ENCODE assay signal across 8 cellular contexts in the genomic region with DNA sequence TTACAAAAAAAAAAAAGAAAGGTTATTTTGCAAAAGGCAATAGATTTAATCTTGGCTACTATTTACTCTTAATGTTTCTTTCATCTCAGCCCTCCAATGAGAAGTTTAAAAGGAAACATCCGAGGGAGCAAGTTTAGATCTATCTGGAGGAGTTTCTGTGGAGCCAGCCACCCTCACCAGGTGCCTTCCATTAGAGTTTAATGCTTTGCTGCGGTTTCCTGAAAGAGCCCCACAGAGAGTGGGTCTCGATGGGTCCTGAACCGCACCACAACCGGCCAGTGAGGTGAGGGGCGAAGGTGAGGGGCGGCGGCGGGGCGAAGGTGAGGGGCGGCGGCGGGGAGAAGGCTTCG. TPM values are rescaled to one million over a fixed set of nuclear protein-coding genes. Genes with fewer than 3 reads are reported as not detected.
DNase-seq lines count a peak whose midpoint lies in the region; FAIRE-seq and TF ChIP-seq lines count a peak whose summit lies in the region.

No MANE protein-coding gene starts in this region.

- H3K27ac Mint-ChIP-seq in activated CD4-positive, alpha-beta T cell treated with anti-CD3 and anti-CD28 coated beads, Interleukin-2, amount 10 ng/mL, durations not matched to agents 7 days and 5 days: peak overlapping the region; percentile 93

- CTCF ChIA-PET in activated CD4-positive, alpha-beta T cell treated with anti-CD3 and anti-CD28 coated beads, Interleukin-2, amount 10 ng/mL, durations not matched to agents 7 days and 5 days (lab: Charles Lee): no interaction called here

- DNase-seq in activated CD4-positive, alpha-beta T cell treated with anti-CD3 and anti-CD28 coated beads, Interleukin-2, amount 10 ng/mL, durations not matched to agents 7 days and 5 days: peak; percentile 16
- no peak for DNase-seq in activated CD4-positive, alpha-beta T cell treated with anti-CD3 and anti-CD28 coated beads, Interleukin-2, amount 50 U/mL, for 4 hours
- DNase-seq in astrocyte of the spinal cord (ENCODE audit: low read depth, low spot score): peak; percentile 6
- no peak for DNase-seq in keratinocyte (ENCODE audit: low read depth, low spot score)
- DNase-seq in NK-92 (lab: John Stamatoyannopoulos, UW; ENCODE audit: unreplicated experiment): no peak
- no peak for DNase-seq in posterior cingulate gyrus

- H3K4me1 Mint-ChIP-seq in activated CD4-positive, alpha-beta T cell treated with anti-CD3 and anti-CD28 coated beads, Interleukin-2, amount 10 ng/mL, durations not matched to agents 7 days and 5 days: peaks cover 12% of the 10 kb centered on the region

- no peaks in the 10 kb centered on the region for H3K9me3 Mint-ChIP-seq in activated CD4-positive, alpha-beta T cell treated with anti-CD3 and anti-CD28 coated beads, Interleukin-2, amount 10 ng/mL, durations not matched to agents 7 days and 5 days

- H2AFZ ChIP-seq in keratinocyte (ENCODE audit: control insufficient read depth, low read length): peak overlapping the region; percentile 88

- H3K4me3 ChIP-seq in HUES6 (ENCODE audit: low read depth, low read length) (peak overlapping the region; percentile 86), astrocyte of the spinal cord (ENCODE audit: low read depth, low read length) (peak overlapping the region; percentile 67), keratinocyte (ENCODE audit: control insufficient read depth in 2 of 3, extremely low read depth in 1 of 3, insufficient read depth in 2 of 3, low read depth in 1 of 3, low read length in 3 of 3) (peak overlapping the region; percentile 64 to 83 (median 75)), subcutaneous abdominal adipose tissue (ENCODE audit: low read depth in 1 of 5, low read length in 5 of 5) (peak overlapping the region; percentile 68 to 88 (median 83))

- dilution Hi-C loops in keratinocyte (cut with MboI; ENCODE audit: extremely low pct_ligation_motif_present, low sequenced_read_pairs): no loop called here

- H3K79me2 ChIP-seq in keratinocyte (ENCODE audit: control insufficient read depth, insufficient read depth, low read length): no peaks in the 10 kb centered on the region

- POLR2A ChIA-PET in activated CD4-positive, alpha-beta T cell treated with anti-CD3 and anti-CD28 coated beads, Interleukin-2, amount 10 ng/mL, durations not matched to agents 7 days and 5 days (lab: Charles Lee): no interaction called here

- H3K27ac ChIP-seq in HUES6 (ENCODE audit: low read depth, low read length): no peak overlapping the region
- H3K27ac ChIP-seq in keratinocyte (ENCODE audit: control insufficient read depth, insufficient read depth, low read length): peak overlapping the region; percentile 52
- peak overlapping the region; percentile 82 for H3K27ac ChIP-seq in subcutaneous abdominal adipose tissue (ENCODE audit: low read depth, low read length)

- intact Hi-C loops in posterior cingulate gyrus (cut with DNase I): loop anchor here (10.0 kb wide), 1 partner anchor 688 kb away; a partner anchor contains a TSS

- H3K4me2 ChIP-seq in keratinocyte (ENCODE audit: control insufficient read depth, extremely low read depth, insufficient read depth, low read depth, low read length): peak overlapping the region; percentile 63

- FAIRE-seq in keratinocyte (lab: Jason Lieb, UNC): no peak

- no peaks in the 10 kb centered on the region for H3K27me3 Mint-ChIP-seq in activated CD4-positive, alpha-beta T cell treated with anti-CD3 and anti-CD28 coated beads, Interleukin-2, amount 10 ng/mL, durations not matched to agents 7 days and 5 days

- H3K9me1 ChIP-seq in keratinocyte (ENCODE audit: control insufficient read depth, extremely low read depth, insufficient read depth, low read length): no peaks in the 10 kb centered on the region

- H3K4me1 ChIP-seq in HUES6 (ENCODE audit: control insufficient read depth, insufficient read depth, low read length): peaks cover 14% of the 10 kb centered on the region
- H3K4me1 ChIP-seq in keratinocyte (ENCODE audit: control insufficient read depth, extremely low read depth, insufficient read depth, low read length): peaks cover 7% of the 10 kb centered on the region
- peaks cover 0 to 19% (median 14%) of the 10 kb centered on the region in 5 donors for H3K4me1 ChIP-seq in subcutaneous abdominal adipose tissue (ENCODE audit: control insufficient read depth in 5 of 5, insufficient read depth in 5 of 5, low read length in 5 of 5)

- H3K9ac ChIP-seq in HUES6 (ENCODE audit: low read length): no peak overlapping the region
- H3K9ac ChIP-seq in keratinocyte (ENCODE audit: control insufficient read depth, extremely low read depth, insufficient read depth, low read length): peak overlapping the region; percentile 80
- peak overlapping the region in 4 of 5 donors; percentile 86 to 94 (median 90) for H3K9ac ChIP-seq in subcutaneous abdominal adipose tissue (ENCODE audit: low read length in 5 of 5)

- in situ Hi-C loops in astrocyte of the spinal cord (cut with HindIII; ENCODE audit: low sequenced_read_pairs): no loop called here

- H3K4me3 Mint-ChIP-seq in activated CD4-positive, alpha-beta T cell treated with anti-CD3 and anti-CD28 coated beads, Interleukin-2, amount 10 ng/mL, durations not matched to agents 7 days and 5 days: peak overlapping the region; percentile 92

- TF ChIP-seq CTCF in astrocyte of the spinal cord (IDR thresholded peaks at IDR 0.05; ENCODE audit: low read depth, low read length) (no peak), keratinocyte (optimal IDR thresholded peaks at IDR 0.05 in 1 of 3, IDR thresholded peaks at IDR 0.05 in 1 of 3, conservative IDR thresholded peaks at IDR 0.05 in 1 of 3; ENCODE audit: extremely low read depth in 1 of 3, insufficient read depth in 2 of 3, low read length in 3 of 3) (no peak)

- peaks cover 5% of the 10 kb centered on the region; the same call in 1 of the 2 replicates for H3K27me3 ChIP-seq in HUES6 (ENCODE audit: control insufficient read depth, insufficient read depth, low read length)
- H3K27me3 ChIP-seq in keratinocyte (ENCODE audit: control insufficient read depth, extremely low read depth, insufficient read depth, low read length): no peaks in the 10 kb centered on the region
- H3K27me3 ChIP-seq in subcutaneous abdominal adipose tissue (ENCODE audit: control insufficient read depth in 5 of 5, insufficient read depth in 4 of 5, low read length in 5 of 5): no peaks in the 10 kb centered on the region

- H3K36me3 ChIP-seq in HUES6 (ENCODE audit: control insufficient read depth, insufficient read depth, low read length): no peaks in the 10 kb centered on the region
- no peaks in the 10 kb centered on the region for H3K36me3 ChIP-seq in keratinocyte (ENCODE audit: control insufficient read depth in 2 of 2, extremely low read depth in 1 of 2, insufficient read depth in 2 of 2, low read length in 2 of 2)
- no peaks in the 10 kb centered on the region for H3K36me3 ChIP-seq in subcutaneous abdominal adipose tissue (ENCODE audit: control insufficient read depth in 5 of 5, insufficient read depth in 5 of 5, low read length in 5 of 5)

- H4K20me1 ChIP-seq in keratinocyte (ENCODE audit: control insufficient read depth, extremely low read depth, insufficient read depth, low read length): no peaks in the 10 kb centered on the region

- no peaks in the 10 kb centered on the region for H3K36me3 Mint-ChIP-seq in activated CD4-positive, alpha-beta T cell treated with anti-CD3 and anti-CD28 coated beads, Interleukin-2, amount 10 ng/mL, durations not matched to agents 7 days and 5 days (ENCODE audit: low read depth)

- H3K9me3 ChIP-seq in HUES6 (ENCODE audit: control insufficient read depth, insufficient read depth, low read depth, low read length) (no peaks in the 10 kb centered on the region), keratinocyte (ENCODE audit: control insufficient read depth, low read depth, low read length) (no peaks in the 10 kb centered on the region), subcutaneous abdominal adipose tissue (ENCODE audit: control insufficient read depth in 5 of 5, low read length in 5 of 5) (peaks cover 0 to 12% (median 4%) of the 10 kb centered on the region in 5 donors)

RNA-seq across cellular contexts. Expression of a gene that starts 0.6 kb away (rescaled TPM):
- total RNA-seq in activated CD4-positive, alpha-beta T cell treated with anti-CD3 and anti-CD28 coated beads, Interleukin-2, amount 10 ng/mL, durations not matched to agents 7 days and 5 days: under 1 TPM; 0.77 to 0.94 TPM
- 0.19 to 0.67 TPM (median 0.55 TPM) in 3 replicates for polyA plus RNA-seq in keratinocyte
- 1.5 TPM for polyA plus RNA-seq in keratinocyte (2011; ENCODE audit: low read depth)
- 0.39 and 0.49 TPM in 2 replicates for polyA plus RNA-seq in keratinocyte (2011; cell fraction: cytosol; rRNA removed)
- 0.39 and 0.49 TPM in 2 replicates for polyA plus RNA-seq in keratinocyte (2011; cell fraction: nucleus; rRNA removed)
- polyA plus RNA-seq in keratinocyte (2012; ENCODE audit: low replicate concordance): 0.17 and 0.58 TPM in 2 replicates
- 0.39 to 1.8 TPM (median 1.1 TPM) in 3 replicates for polyA minus RNA-seq in keratinocyte
- 1.5 TPM for polyA minus RNA-seq in keratinocyte (2011; cell fraction: cytosol; rRNA and poly(A)+ RNA removed)
- polyA minus RNA-seq in keratinocyte (2011; cell fraction: nucleus; rRNA and poly(A)+ RNA removed): 1.1 and 5.7 TPM in 2 replicates

RNA-seq across cellular contexts. Expression of a gene that starts 0.8 kb away (rescaled TPM):
- under 1 TPM in 1 of 2 experiments, not detected in 1; 0.32 TPM for total RNA-seq in activated CD4-positive, alpha-beta T cell treated with anti-CD3 and anti-CD28 coated beads, Interleukin-2, amount 10 ng/mL, durations not matched to agents 7 days and 5 days
- 0.11 to 0.61 TPM (median 0.31 TPM) in 3 replicates for polyA plus RNA-seq in keratinocyte
- polyA plus RNA-seq in keratinocyte (2011; ENCODE audit: low read depth): not detected
- polyA plus RNA-seq in keratinocyte (2011; cell fraction: cytosol; rRNA removed): 0.12 and 0.19 TPM in 2 replicates
- polyA plus RNA-seq in keratinocyte (2011; cell fraction: nucleus; rRNA removed): 0.13 and 0.41 TPM in 2 replicates
- 0.44 TPM in 1 of 2 replicates, not detected in the other for polyA plus RNA-seq in keratinocyte (2012; ENCODE audit: low replicate concordance)
- not detected in 3 replicates for polyA minus RNA-seq in keratinocyte
- polyA minus RNA-seq in keratinocyte (2011; cell fraction: cytosol; rRNA and poly(A)+ RNA removed): not detected
- polyA minus RNA-seq in keratinocyte (2011; cell fraction: nucleus; rRNA and poly(A)+ RNA removed): 2.3 TPM in 1 of 2 replicates, not detected in the other

Comparison
In these comparisons a context has a peak if more than half of its experiments do, and no peak if none do; other contexts are left out.
1. DNase-seq: peak in activated CD4-positive, alpha-beta T cell treated with anti-CD3 and anti-CD28 coated beads, Interleukin-2, amount 10 ng/mL, durations not matched to agents 7 days and 5 days (single experiment) and astrocyte of the spinal cord (single experiment); none in activated CD4-positive, alpha-beta T cell treated with anti-CD3 and anti-CD28 coated beads, Interleukin-2, amount 50 U/mL, for 4 hours (0 of 2), keratinocyte (single experiment), NK-92 (single experiment) and posterior cingulate gyrus (0 of 10).
2. Peak in every context shown above with its lines, with median percentiles within 50 percentile points of each other: H3K4me3 ChIP-seq.